Comparison of ENCODE assay signal across 9 cellular contexts in the genomic region with DNA sequence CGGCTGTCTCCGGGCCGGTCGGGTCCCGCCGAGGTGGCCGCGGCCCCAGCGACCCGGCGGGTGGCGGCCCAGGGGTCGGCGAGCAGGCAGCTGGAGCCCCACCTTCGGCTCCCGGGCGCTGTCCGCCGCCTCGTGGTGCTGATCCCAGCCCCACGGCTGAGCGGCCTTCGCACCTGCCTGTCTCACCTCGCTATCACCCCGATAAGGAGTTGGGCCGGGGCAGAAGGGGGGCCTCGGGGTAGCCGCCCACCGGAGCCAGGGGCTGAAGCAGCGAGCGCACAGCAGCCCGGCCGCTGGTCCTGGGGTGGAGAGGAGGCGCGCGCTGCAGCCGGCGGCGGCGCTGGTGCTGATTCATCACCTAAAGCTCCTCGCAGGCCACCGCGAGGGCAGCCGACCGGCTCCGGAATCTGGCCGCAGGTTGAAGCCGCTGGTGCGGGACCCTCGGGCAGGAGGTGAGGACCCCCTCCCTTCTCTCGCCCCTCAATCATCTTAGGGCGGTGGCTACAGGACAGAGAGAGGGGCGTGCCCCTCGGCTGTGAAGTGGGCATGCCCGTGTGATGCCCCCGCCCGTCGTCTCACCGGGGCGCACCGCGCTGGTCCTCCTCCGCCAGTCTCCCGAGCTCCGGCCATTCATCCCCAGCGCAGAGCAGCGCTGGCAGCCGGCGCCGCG. TPM values are rescaled to one million over a fixed set of nuclear protein-coding genes. Genes with fewer than 3 reads are reported as not detected.
A peak's percentile ranks its signal among the peaks of the same experiment; 100 is the strongest.
DNase-seq lines count a peak whose midpoint lies in the region; ATAC-seq and TF ChIP-seq lines count a peak whose summit lies in the region.
"Had no signal": no experiment of that assay in that cellular context is flagged by ENCODE, and none has a peak within 500 bp of the region (broad histone marks: within the 10 kb centered on the region; RNA-seq: fewer than 3 reads in every experiment).

No MANE protein-coding gene starts in this region.

- H3K79me2 ChIP-seq in fibroblast of lung (ENCODE audit: control insufficient read depth, insufficient read depth, low read length) = no peaks in the 10 kb centered on the region
- peaks cover 25% of the 10 kb centered on the region for H3K79me2 ChIP-seq in neural cell (replicated peaks; ENCODE audit: insufficient read depth, low read length)

- TF ChIP-seq POLR2A in uterus (IDR thresholded peaks at IDR 0.05) = no peak

- POLR2A ChIA-PET in activated B cell treated with CpG ODN at 0.5 μM for 24 hours (lab: Charles Lee) = no interaction called here

- H3K36me3 ChIP-seq in BE2C = no peaks in the 10 kb centered on the region
- no peaks in the 10 kb centered on the region for H3K36me3 ChIP-seq in fibroblast of lung (ENCODE audit: control insufficient read depth, insufficient read depth, low read length)
- no peaks in the 10 kb centered on the region for H3K36me3 ChIP-seq in neural cell (ENCODE audit: insufficient read depth, low read length)
- H3K36me3 ChIP-seq in uterus = no peaks in the 10 kb centered on the region

- H3K27me3 ChIP-seq in BE2C (peaks cover 2% of the 10 kb centered on the region; the same call in 1 of the 2 replicates), fibroblast of lung (ENCODE audit: control insufficient read depth, insufficient read depth, low read length) (peaks cover 30% of the 10 kb centered on the region), neural cell (ENCODE audit: insufficient read depth, low read depth, low read length) (peaks cover 11% of the 10 kb centered on the region), uterus (peaks cover 15 to 19% of the 10 kb centered on the region in 2 donors)

- peaks cover 47% of the 10 kb centered on the region for H3K27me3 Mint-ChIP-seq in activated B cell treated with CpG ODN at 0.5 μM for 24 hours

- 0 out of 2 replicates have a peak, but pooled peaks have one; percentile 12 for TF ChIP-seq CTCF in BE2C (IDR thresholded peaks at IDR 0.05; ENCODE audit: low read depth, low read length)
- TF ChIP-seq CTCF in activated B cell treated with CpG ODN at 0.5 μM for 24 hours (IDR thresholded peaks at IDR 0.05) = no peak
- TF ChIP-seq CTCF in fibroblast of lung (conservative IDR thresholded peaks at IDR 0.05 in 1 of 2, IDR thresholded peaks at IDR 0.05 in 1 of 2; ENCODE audit: low read depth in 1 of 2, low read length in 2 of 2) = no peak
- peak; percentile 38 for TF ChIP-seq CTCF in neural cell (IDR thresholded peaks at IDR 0.05; ENCODE audit: poor library complexity, severe bottlenecking)
- TF ChIP-seq CTCF in uterus (IDR thresholded peaks at IDR 0.05) = no peak

- H3K9ac ChIP-seq in fibroblast of lung (ENCODE audit: insufficient read depth, low read length) (no peak overlapping the region), neural cell (ENCODE audit: low read length) (peak overlapping the region; percentile 82)

- no peaks in the 10 kb centered on the region for H4K20me1 ChIP-seq in fibroblast of lung (ENCODE audit: control insufficient read depth, extremely low read depth, insufficient read depth, low read length)
- no peaks in the 10 kb centered on the region for H4K20me1 ChIP-seq in neural cell (ENCODE audit: insufficient read depth)

- H3K9me3 ChIP-seq in BE2C = no peaks in the 10 kb centered on the region
- no peaks in the 10 kb centered on the region for H3K9me3 ChIP-seq in fibroblast of lung (ENCODE audit: control insufficient read depth, insufficient read depth, low read depth, low read length)
- H3K9me3 ChIP-seq in neural cell (ENCODE audit: low read length) = no peaks in the 10 kb centered on the region
- no peaks in the 10 kb centered on the region for H3K9me3 ChIP-seq in uterus

- H3K4me3 ChIP-seq in BE2C (ENCODE audit: low read depth, low read length) = peak overlapping the region; percentile 75
- H3K4me3 ChIP-seq in fibroblast of lung (replicated peaks in 1 of 4; ENCODE audit: control extremely low read depth in 1 of 4, insufficient read depth in 1 of 4, low read depth in 3 of 4, low read length in 4 of 4) = peak overlapping the region in 2 of 4 experiments; percentile 21 to 24
- peak overlapping the region; percentile 96 for H3K4me3 ChIP-seq in neural cell (ENCODE audit: low read length)
- H3K4me3 ChIP-seq in uterus = peak overlapping the region in 1 of 2 donors; percentile 21

- no peak overlapping the region for H3K27ac Mint-ChIP-seq in activated B cell treated with CpG ODN at 0.5 μM for 24 hours

- DNase-seq in BE2C (peak; percentile 72), activated B cell treated with CpG ODN at 0.5 μM for 24 hours (no peak), fibroblast of lung (ENCODE audit: low read depth in 2 of 2) (peak; percentile 10 to 62), uterus (no peak), SIG-M5 treated with dmso at 0.1 percent for 504 hours (lab: John Stamatoyannopoulos, UW; ENCODE audit: unreplicated experiment) (no peak), NCI-H2107 treated with DMSO at 0.1 percent for 48 hours (lab: John Stamatoyannopoulos, UW; ENCODE audit: unreplicated experiment) (no peak)

- H3K36me3 Mint-ChIP-seq in activated B cell treated with CpG ODN at 0.5 μM for 24 hours (ENCODE audit: low read depth) = no peaks in the 10 kb centered on the region

- H3F3A ChIP-seq in neural cell (ENCODE audit: insufficient read depth, low read length, poor library complexity, severe bottlenecking) = no peaks in the 10 kb centered on the region

- H3K27ac ChIP-seq in fibroblast of lung (ENCODE audit: insufficient read depth, low read length) = no peak overlapping the region
- peak overlapping the region; percentile 85 for H3K27ac ChIP-seq in neural cell (ENCODE audit: low read length)
- no peak overlapping the region for H3K27ac ChIP-seq in uterus

- peak; percentile 65 for ATAC-seq in HG03175 (IDR thresholded peaks at IDR 0.05; ENCODE audit: unreplicated experiment)
- peak; percentile 42 for ATAC-seq in activated B cell treated with CpG ODN at 0.5 μM for 24 hours (ENCODE audit: low read depth)

- no peaks in the 10 kb centered on the region for H3K9me3 Mint-ChIP-seq in activated B cell treated with CpG ODN at 0.5 μM for 24 hours

- H3K4me1 Mint-ChIP-seq in activated B cell treated with CpG ODN at 0.5 μM for 24 hours = peaks cover 12% of the 10 kb centered on the region

- no peak overlapping the region for H3K4me3 Mint-ChIP-seq in activated B cell treated with CpG ODN at 0.5 μM for 24 hours

- peak overlapping the region; percentile 75 for H3K4me2 ChIP-seq in fibroblast of lung (ENCODE audit: extremely low read depth, insufficient read depth, low read length)
- peak overlapping the region; percentile 59 for H3K4me2 ChIP-seq in neural cell (ENCODE audit: low read length)

- TF ChIP-seq RAD21 in neural cell (conservative IDR thresholded peaks at IDR 0.05) = no peak

- H2AFZ ChIP-seq in fibroblast of lung (ENCODE audit: low read length) (no peak overlapping the region), neural cell (ENCODE audit: low read depth, low read length) (peak overlapping the region; percentile 21)

- TF ChIP-seq EP300 in neural cell (conservative IDR thresholded peaks at IDR 0.05; ENCODE audit: poor library complexity, severe bottlenecking) = no peak

- no peaks in the 10 kb centered on the region for H3K4me1 ChIP-seq in BE2C
- peaks cover 4% of the 10 kb centered on the region for H3K4me1 ChIP-seq in fibroblast of lung (ENCODE audit: control insufficient read depth, extremely low read depth, insufficient read depth, low read length)
- peaks cover 0 to 20% of the 10 kb centered on the region in 2 donors for H3K4me1 ChIP-seq in uterus

- H3K9me2 ChIP-seq in neural cell (ENCODE audit: insufficient read depth, low read length) = no peaks in the 10 kb centered on the region

- intact Hi-C loops in activated B cell treated with CpG ODN at 0.5 μM for 24 hours (cut with micrococcal nuclease) (loop anchor here (10.0 kb wide), 1 partner anchor 738 kb away; a partner anchor contains a TSS), uterus (cut with DNase I; ENCODE audit: low total_unique reads) (no loop called here)

- CTCF ChIA-PET in activated B cell treated with CpG ODN at 0.5 μM for 24 hours (lab: Charles Lee) = no interaction called here

TF ChIP-seq in neural cell, 6 proteins besides CTCF, POLR2A, EP300 and RAD21:
- TF ChIP-seq, protein P1, sequence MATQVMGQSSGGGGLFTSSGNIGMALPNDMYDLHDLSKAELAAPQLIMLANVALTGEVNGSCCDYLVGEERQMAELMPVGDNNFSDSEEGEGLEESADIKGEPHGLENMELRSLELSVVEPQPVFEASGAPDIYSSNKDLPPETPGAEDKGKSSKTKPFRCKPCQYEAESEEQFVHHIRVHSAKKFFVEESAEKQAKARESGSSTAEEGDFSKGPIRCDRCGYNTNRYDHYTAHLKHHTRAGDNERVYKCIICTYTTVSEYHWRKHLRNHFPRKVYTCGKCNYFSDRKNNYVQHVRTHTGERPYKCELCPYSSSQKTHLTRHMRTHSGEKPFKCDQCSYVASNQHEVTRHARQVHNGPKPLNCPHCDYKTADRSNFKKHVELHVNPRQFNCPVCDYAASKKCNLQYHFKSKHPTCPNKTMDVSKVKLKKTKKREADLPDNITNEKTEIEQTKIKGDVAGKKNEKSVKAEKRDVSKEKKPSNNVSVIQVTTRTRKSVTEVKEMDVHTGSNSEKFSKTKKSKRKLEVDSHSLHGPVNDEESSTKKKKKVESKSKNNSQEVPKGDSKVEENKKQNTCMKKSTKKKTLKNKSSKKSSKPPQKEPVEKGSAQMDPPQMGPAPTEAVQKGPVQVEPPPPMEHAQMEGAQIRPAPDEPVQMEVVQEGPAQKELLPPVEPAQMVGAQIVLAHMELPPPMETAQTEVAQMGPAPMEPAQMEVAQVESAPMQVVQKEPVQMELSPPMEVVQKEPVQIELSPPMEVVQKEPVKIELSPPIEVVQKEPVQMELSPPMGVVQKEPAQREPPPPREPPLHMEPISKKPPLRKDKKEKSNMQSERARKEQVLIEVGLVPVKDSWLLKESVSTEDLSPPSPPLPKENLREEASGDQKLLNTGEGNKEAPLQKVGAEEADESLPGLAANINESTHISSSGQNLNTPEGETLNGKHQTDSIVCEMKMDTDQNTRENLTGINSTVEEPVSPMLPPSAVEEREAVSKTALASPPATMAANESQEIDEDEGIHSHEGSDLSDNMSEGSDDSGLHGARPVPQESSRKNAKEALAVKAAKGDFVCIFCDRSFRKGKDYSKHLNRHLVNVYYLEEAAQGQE (IDR thresholded peaks at IDR 0.05; ENCODE audit: borderline replicate concordance) = no peak
- peak; percentile 60 for TF ChIP-seq MXI1 (conservative IDR thresholded peaks at IDR 0.05; ENCODE audit: poor library complexity, severe bottlenecking)
- no peak for TF ChIP-seq POLR2AphosphoS5 (IDR thresholded peaks at IDR 0.05)
- TF ChIP-seq EZH2 (IDR thresholded peaks at IDR 0.05; ENCODE audit: borderline replicate concordance, insufficient read depth, low read length, poor library complexity, severe bottlenecking) = no peak
- TF ChIP-seq SMC3 (conservative IDR thresholded peaks at IDR 0.05; ENCODE audit: poor library complexity) = no peak
- peak; percentile 20 for TF ChIP-seq TAF1 (IDR thresholded peaks at IDR 0.05; ENCODE audit: low read depth)

RNA-seq across cellular contexts. Expression of a gene that starts 0.6 kb away (rescaled TPM):
- polyA plus RNA-seq in BE2C (2012; ENCODE audit: insufficient read depth, insufficient read length, low read depth) = 22.5 TPM
- total RNA-seq in activated B cell treated with CpG ODN at 0.5 μM for 24 hours = not detected in 2 replicates
- total RNA-seq in fibroblast of lung = under 0.01 and 0.17 TPM in 2 replicates
- 0.02 TPM in 2 replicates for polyA plus RNA-seq in fibroblast of lung
- 0.03 TPM in 1 of 2 replicates, not detected in the other for polyA plus RNA-seq in fibroblast of lung (2012)
- polyA minus RNA-seq in fibroblast of lung (ENCODE audit: low replicate concordance) = not detected in 2 replicates
- 8.0 and 8.2 TPM in 2 replicates for polyA plus RNA-seq in neural cell
- polyA minus RNA-seq in neural cell = 21.2 and 27.7 TPM in 2 replicates
- total RNA-seq in uterus = 1 to 10 TPM in 1 of 4 donors, not detected in 3; 1.1 TPM
- total RNA-seq: dermis microvascular lymphatic vessel endothelial cell had no signal

Comparison
In these comparisons a context has a peak if more than half of its experiments do, and no peak if none do; other contexts are left out.
1. DNase-seq: peak in BE2C (single experiment) and fibroblast of lung (2 of 2); none in activated B cell treated with CpG ODN at 0.5 μM for 24 hours (single experiment), uterus (0 of 2), SIG-M5 treated with dmso at 0.1 percent for 504 hours (single experiment) and NCI-H2107 treated with DMSO at 0.1 percent for 48 hours (single experiment).
2. CTCF ChIP-seq: peak in BE2C (single experiment) and neural cell (single experiment); none in activated B cell treated with CpG ODN at 0.5 μM for 24 hours (single experiment), fibroblast of lung (0 of 2) and uterus (0 of 4).